Comparison of ENCODE assay signal across 8 cellular contexts in the genomic region with DNA sequence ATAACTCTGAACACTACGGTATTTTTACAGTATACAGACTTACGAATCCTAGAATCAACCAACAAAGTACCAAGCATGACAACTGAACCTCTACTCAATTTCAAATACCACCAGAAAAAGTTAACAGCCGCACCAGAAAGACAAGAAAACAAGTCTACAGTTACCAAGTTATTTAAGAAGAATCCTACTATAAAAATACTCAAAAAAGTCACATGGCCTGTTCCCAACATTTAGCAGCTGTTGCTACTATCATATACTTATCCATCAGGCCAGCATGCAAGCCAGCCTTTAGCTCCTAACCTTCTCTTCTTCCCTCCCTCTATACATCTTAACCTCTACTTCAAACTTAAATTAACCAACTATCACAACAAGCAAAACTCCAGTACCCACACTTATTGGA. TPM values are rescaled to one million over a fixed set of nuclear protein-coding genes. Genes with fewer than 3 reads are reported as not detected.
A peak's percentile ranks its signal among the peaks of the same experiment; 100 is the strongest.
DNase-seq lines count a peak whose midpoint lies in the region; ATAC-seq and TF ChIP-seq lines count a peak whose summit lies in the region.

No MANE protein-coding gene starts in this region.

- H3K27me3 Mint-ChIP-seq in activated naive CD4-positive, alpha-beta T cell treated with anti-CD3 and anti-CD28 coated beads, Interleukin-2, amount 50 U/mL, for 24 hours: no peaks in the 10 kb centered on the region

- H3K27me3 ChIP-seq in ascending aorta: no peaks in the 10 kb centered on the region
- no peaks in the 10 kb centered on the region for H3K27me3 ChIP-seq in right lobe of liver
- no peaks in the 10 kb centered on the region for H3K27me3 ChIP-seq in upper lobe of left lung

- H3K36me3 ChIP-seq in ascending aorta (peaks cover 12 to 39% of the 10 kb centered on the region in 2 donors), right lobe of liver (peaks cover 0 to 45% (median 19%) of the 10 kb centered on the region in 4 donors), upper lobe of left lung (peaks cover 10 to 45% (median 15%) of the 10 kb centered on the region in 4 donors)

- H3K4me1 ChIP-seq in ascending aorta (peaks cover 0 to 16% of the 10 kb centered on the region in 2 donors), right lobe of liver (peaks cover 0 to 34% (median 5%) of the 10 kb centered on the region in 4 donors), upper lobe of left lung (peaks cover 32 to 54% (median 40%) of the 10 kb centered on the region in 4 donors)

- 15% methylated on average over 3 of the region's 3 CpGs for WGBS in right lobe of liver (ENCODE audit: insufficient coverage, low coverage, low lambda C conversion rate, missing lambda C conversion rate)
- WGBS in upper lobe of left lung, 2 donors: 37 to 41% methylated on average over 3 of the region's 3 CpGs

- no peaks in the 10 kb centered on the region for H3K9me3 Mint-ChIP-seq in activated naive CD4-positive, alpha-beta T cell treated with anti-CD3 and anti-CD28 coated beads, Interleukin-2, amount 50 U/mL, for 24 hours

- H3K27ac ChIP-seq in ascending aorta (no peak overlapping the region), right lobe of liver (no peak overlapping the region), upper lobe of left lung (no peak overlapping the region)

- TF ChIP-seq POLR2A in right lobe of liver (IDR thresholded peaks at IDR 0.05) (no peak), upper lobe of left lung (IDR thresholded peaks at IDR 0.05) (no peak)

- H3K4me1 Mint-ChIP-seq in activated naive CD4-positive, alpha-beta T cell treated with anti-CD3 and anti-CD28 coated beads, Interleukin-2, amount 50 U/mL, for 24 hours: peaks cover 63% of the 10 kb centered on the region

- H3K9me3 ChIP-seq in ascending aorta (no peaks in the 10 kb centered on the region), right lobe of liver (no peaks in the 10 kb centered on the region), upper lobe of left lung (no peaks in the 10 kb centered on the region)

- ATAC-seq in right lobe of liver (no peak), upper lobe of left lung (ENCODE audit: low FRiP score in 2 of 2) (no peak)

- peak overlapping the region; percentile 95 for H3K4me3 Mint-ChIP-seq in activated naive CD4-positive, alpha-beta T cell treated with anti-CD3 and anti-CD28 coated beads, Interleukin-2, amount 50 U/mL, for 24 hours

- H3K27ac Mint-ChIP-seq in activated naive CD4-positive, alpha-beta T cell treated with anti-CD3 and anti-CD28 coated beads, Interleukin-2, amount 50 U/mL, for 24 hours: peak overlapping the region; percentile 78

- TF ChIP-seq CTCF in ascending aorta (IDR thresholded peaks at IDR 0.05): no peak
- TF ChIP-seq CTCF in right lobe of liver (IDR thresholded peaks at IDR 0.05): no peak
- no peak for TF ChIP-seq CTCF in upper lobe of left lung (IDR thresholded peaks at IDR 0.05)

- H3K4me3 ChIP-seq in ascending aorta: peak overlapping the region; percentile 93 to 95
- H3K4me3 ChIP-seq in right lobe of liver: peak overlapping the region; percentile 69 to 98 (median 83)
- peak overlapping the region in 3 of 4 donors; percentile 2 to 97 (median 93) for H3K4me3 ChIP-seq in upper lobe of left lung

- TF ChIP-seq EP300 in upper lobe of left lung (IDR thresholded peaks at IDR 0.05): no peak

- H3K36me3 Mint-ChIP-seq in activated naive CD4-positive, alpha-beta T cell treated with anti-CD3 and anti-CD28 coated beads, Interleukin-2, amount 50 U/mL, for 24 hours: peaks cover 44% of the 10 kb centered on the region

- DNase-seq in activated naive CD4-positive, alpha-beta T cell (lab: John Stamatoyannopoulos, UW): no peak
- DNase-seq in ascending aorta (ENCODE audit: low spot score in 2 of 2) (no peak), right lobe of liver (no peak), upper lobe of left lung (no peak), NCI-H345 treated with DMSO at 0.1 percent for 48 hours (lab: John Stamatoyannopoulos, UW; ENCODE audit: unreplicated experiment) (no peak), MV-4-11 (lab: John Stamatoyannopoulos, UW) (no peak)
- no peak for DNase-seq in stimulated activated CD4-positive, alpha-beta T cell treated with anti-CD3 and anti-CD28 coated beads, Interleukin-2, amount 100 ng/mL, for 48 hours

- intact Hi-C loops in ascending aorta (cut with DNase I) (loop anchor here (5.0 to 10.0 kb wide), 4 partner anchors 189 to 1766 kb away; a partner anchor contains a TSS), right lobe of liver (cut with DNase I) (loop anchor here in 1 of 2 donors (5.0 kb wide), 1 partner anchor 36 kb away; no protein-coding TSS in a partner anchor)

RNA-seq across cellular contexts. Expression of a gene that starts 1.9 kb away (rescaled TPM):
- 25.3 TPM for total RNA-seq in ascending aorta
- 10 to 100 TPM; 27.8 to 47.3 (median 39.4) TPM for total RNA-seq in right lobe of liver
- total RNA-seq in upper lobe of left lung: 10 to 100 TPM; 30.4 to 87.8 (median 65.1) TPM

RNA-seq across cellular contexts. Expression of a gene that starts 47.1 kb away (rescaled TPM):
- total RNA-seq in ascending aorta (63.2 TPM), right lobe of liver (10 to 100 TPM; 35.0 to 72.5 (median 51.9) TPM), upper lobe of left lung (100 to 1,000 TPM in 2 of 6 donors, 10 to 100 TPM in 4; 43.7 to 170 (median 88.6) TPM)
